Comparison of ENCODE assay signal across 11 cellular contexts in the genomic region with DNA sequence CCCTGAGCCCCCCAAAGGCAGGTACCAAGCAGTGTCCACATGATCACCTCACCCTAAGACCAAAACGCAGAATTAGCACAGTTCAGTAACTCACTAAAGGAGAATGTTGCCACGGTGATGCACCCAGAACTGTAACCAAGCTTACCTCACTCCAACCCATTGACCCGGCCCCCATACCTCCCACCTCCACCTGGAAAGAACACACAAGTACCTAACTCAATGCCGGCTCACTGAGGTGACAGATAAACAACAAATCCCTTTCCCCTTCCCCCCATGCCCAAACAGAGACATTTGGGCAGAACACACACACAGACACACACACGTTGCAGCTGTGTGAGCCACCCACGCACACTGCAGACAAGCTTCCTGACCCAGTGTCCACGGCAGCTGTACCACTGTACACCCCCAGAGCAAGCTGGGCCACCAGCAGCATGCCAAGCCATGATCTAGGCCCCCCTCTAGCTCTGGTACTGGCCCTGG. TPM values are rescaled to one million over a fixed set of nuclear protein-coding genes. Genes with fewer than 3 reads are reported as not detected.
A peak's percentile ranks its signal among the peaks of the same experiment; 100 is the strongest.
DNase-seq lines count a peak whose midpoint lies in the region; ATAC-seq, FAIRE-seq and TF ChIP-seq lines count a peak whose summit lies in the region.
"Had no signal": no experiment of that assay in that cellular context is flagged by ENCODE, and none has a peak within 500 bp of the region (broad histone marks: within the 10 kb centered on the region; RNA-seq: fewer than 3 reads in every experiment).

No MANE protein-coding gene starts in this region.

- CTCF ChIA-PET in HepG2 (lab: Yijun Ruan, JAX; ENCODE audit: low intra/inter-chr PET ratio, low total read pairs) = no interaction called here
- CTCF ChIA-PET in endothelial cell of umbilical vein (lab: Charles Lee) = interaction anchor here (1.1 to 8.4 kb wide), 9 partner anchors 11 to 192 kb away, joined by 3 to 191 read pairs (median 23); partner anchors contain the start of gene SLC48A1

- WGBS in right lobe of liver (ENCODE audit: insufficient coverage, low coverage, low lambda C conversion rate, missing lambda C conversion rate) = 34% methylated on average over 5 of the region's 7 CpGs
- WGBS in HepG2 (ENCODE audit: low lambda C conversion rate) = 0% methylated on average over 5 of the region's 7 CpGs

- TF ChIP-seq EP300 in HepG2 (IDR thresholded peaks at IDR 0.05; ENCODE audit: low read depth in 2 of 2, low read length in 2 of 2) = no peak
- no peak for TF ChIP-seq EP300 in HepG2 (CRISPR knock-in tag; IDR thresholded peaks at IDR 0.05; ENCODE audit: borderline replicate concordance)

- no TSS peak for BruUV-seq in HepG2 (replicated peaks; lab: Mats Ljungman, UMichigan)
- no TSS peak for BruUV-seq in endothelial cell of umbilical vein (replicated peaks; lab: Mats Ljungman, UMichigan)

- H3K27ac Mint-ChIP-seq in neural crest cell (ENCODE audit: unreplicated experiment) = no peak overlapping the region
- H3K27ac Mint-ChIP-seq: activated naive CD4-positive, alpha-beta T cell treated with anti-CD3 and anti-CD28 coated beads, Interleukin-2, amount 10 ng/mL, durations not matched to agents 7 days and 5 days had no signal

- H3K27ac ChIP-seq in right lobe of liver (peak overlapping the region in 2 of 3 donors; percentile 24 to 88), HepG2 (ENCODE audit: extremely low read length, insufficient read depth, low read length) (no peak overlapping the region), endothelial cell of umbilical vein (ENCODE audit: insufficient read depth, low read depth, low read length) (no peak overlapping the region), uterus (peak overlapping the region; percentile 77 to 86)

- H3K4me3 ChIP-seq in right lobe of liver = peak overlapping the region; percentile 61 to 67 (median 67)
- no peak overlapping the region for H3K4me3 ChIP-seq in HepG2 (replicated peaks in 1 of 3; ENCODE audit: insufficient read depth in 1 of 3, low read depth in 2 of 3, low read length in 3 of 3)
- peak overlapping the region; percentile 50 to 71 (median 62) for H3K4me3 ChIP-seq in endothelial cell of umbilical vein (replicated peaks in 1 of 3; ENCODE audit: insufficient read depth in 1 of 3, low read depth in 1 of 3, low read length in 3 of 3)
- peak overlapping the region; percentile 51 to 60 for H3K4me3 ChIP-seq in uterus

- H3K4me3 Mint-ChIP-seq in neural crest cell = peak overlapping the region; percentile 39

- no peak for TF ChIP-seq CTCF in right lobe of liver (IDR thresholded peaks at IDR 0.05)
- no peak for TF ChIP-seq CTCF in HepG2 (CRISPR knock-in tag; IDR thresholded peaks at IDR 0.05)
- TF ChIP-seq CTCF in endothelial cell of umbilical vein (IDR thresholded peaks at IDR 0.05; ENCODE audit: extremely low read depth in 1 of 2, insufficient read depth in 1 of 2, low read depth in 1 of 2, low read length in 2 of 2) = no peak
- no peak for TF ChIP-seq CTCF in neural crest cell (conservative IDR thresholded peaks at IDR 0.05)
- TF ChIP-seq CTCF in uterus (IDR thresholded peaks at IDR 0.05) = no peak

- H4K20me1 ChIP-seq in HepG2 (ENCODE audit: insufficient read depth, low read length) (no peaks in the 10 kb centered on the region), endothelial cell of umbilical vein (replicated peaks; ENCODE audit: control insufficient read depth, extremely low read depth, insufficient read depth, low read length) (no peaks in the 10 kb centered on the region)

- H3K4me1 ChIP-seq in right lobe of liver = peaks cover 0 to 5% (median 2%) of the 10 kb centered on the region in 4 donors
- H3K4me1 ChIP-seq in HepG2 (ENCODE audit: insufficient read depth, low read length) = peaks cover 25% of the 10 kb centered on the region
- H3K4me1 ChIP-seq in endothelial cell of umbilical vein (ENCODE audit: control insufficient read depth, extremely low read depth, insufficient read depth, low read length) = peaks cover 67% of the 10 kb centered on the region
- peaks cover 0 to 3% of the 10 kb centered on the region in 2 donors for H3K4me1 ChIP-seq in uterus

- no peaks in the 10 kb centered on the region for H3K9me1 ChIP-seq in endothelial cell of umbilical vein (replicated peaks; ENCODE audit: control insufficient read depth, extremely low read depth, insufficient read depth, low read length)

- H2AFZ ChIP-seq in HepG2 (ENCODE audit: low read length) = no peak overlapping the region
- H2AFZ ChIP-seq in endothelial cell of umbilical vein (ENCODE audit: low read depth, low read length) = no peak overlapping the region

- no peaks in the 10 kb centered on the region for H3K79me2 ChIP-seq in HepG2 (ENCODE audit: insufficient read depth, low read length)
- H3K79me2 ChIP-seq in endothelial cell of umbilical vein (ENCODE audit: control insufficient read depth, insufficient read depth, low read length) = peaks cover 32% of the 10 kb centered on the region

- dilution Hi-C loops in endothelial cell of umbilical vein (cut with MboI; ENCODE audit: extremely low pct_ligation_motif_present, low sequenced_read_pairs) = no loop called here

- H3K4me2 ChIP-seq in HepG2 (ENCODE audit: low read depth, low read length) (no peak overlapping the region), endothelial cell of umbilical vein (ENCODE audit: insufficient read depth, low read length) (peak overlapping the region; percentile 52)

- no peak for TF ChIP-seq RAD21 in HepG2 (CRISPR knock-in tag; IDR thresholded peaks at IDR 0.05)

- H3K9me3 ChIP-seq in right lobe of liver (no peaks in the 10 kb centered on the region), HepG2 (ENCODE audit: low read length) (no peaks in the 10 kb centered on the region), endothelial cell of umbilical vein (replicated peaks; ENCODE audit: control insufficient read depth, insufficient read depth, low read length) (no peaks in the 10 kb centered on the region), uterus (no peaks in the 10 kb centered on the region)

- intact Hi-C loops in right lobe of liver (cut with DNase I) = no loop called here
- intact Hi-C loops in HepG2 (cut with micrococcal nuclease; ENCODE audit: unreplicated experiment) = no loop called here
- intact Hi-C loops in endothelial cell of umbilical vein (cut with micrococcal nuclease) = loop anchor here (5.0 kb wide), 1 partner anchor 960 kb away; the partner anchor contains the start of gene CCNT1
- intact Hi-C loops in uterus (cut with DNase I; ENCODE audit: low total_unique reads) = no loop called here

- no peak for ATAC-seq in right lobe of liver
- ATAC-seq in HepG2 = no peak
- no peak for ATAC-seq in GM21619 (IDR thresholded peaks at IDR 0.05; ENCODE audit: unreplicated experiment)

- POLR2A ChIA-PET in HepG2 (lab: Yijun Ruan, JAX) = interaction anchor here (2.4 kb wide), 1 partner anchor 15 kb away, joined by 6 read pairs; the partner anchor contains the start of gene SLC48A1
- POLR2A ChIA-PET in endothelial cell of umbilical vein (lab: Charles Lee) = interaction anchor here (0.7 to 1.6 kb wide), 3 partner anchors 14 to 63 kb away, joined by 3 to 8 read pairs (median 3); no protein-coding TSS in a partner anchor

- H3K9ac ChIP-seq in HepG2 (ENCODE audit: insufficient read depth, low read depth, low read length) = no peak overlapping the region
- H3K9ac ChIP-seq in endothelial cell of umbilical vein (replicated peaks; ENCODE audit: extremely low read depth, insufficient read depth, low read length) = no peak overlapping the region

- in situ Hi-C loops in HepG2 (cut with HindIII; ENCODE audit: extremely low pct_ligation_motif_present, low pct_unique_long_range_greater_than_20kb) = no loop called here

- TF ChIP-seq POLR2A in right lobe of liver (IDR thresholded peaks at IDR 0.05) = no peak
- no peak for TF ChIP-seq POLR2A in HepG2 (IDR thresholded peaks at IDR 0.05; ENCODE audit: insufficient read depth in 1 of 2, low read depth in 2 of 2, low read length in 2 of 2)
- no peak for TF ChIP-seq POLR2A in endothelial cell of umbilical vein (IDR thresholded peaks at IDR 0.05; ENCODE audit: low read depth, low read length)
- TF ChIP-seq POLR2A in uterus (IDR thresholded peaks at IDR 0.05) = no peak

- peaks cover 13% of the 10 kb centered on the region for H3K27me3 Mint-ChIP-seq in neural crest cell (ENCODE audit: low read depth)

- H3K36me3 ChIP-seq in right lobe of liver = no peaks in the 10 kb centered on the region
- no peaks in the 10 kb centered on the region for H3K36me3 ChIP-seq in HepG2 (replicated peaks in 1 of 2; ENCODE audit: control insufficient read depth in 1 of 2, insufficient read depth in 2 of 2, low read length in 2 of 2)
- no peaks in the 10 kb centered on the region for H3K36me3 ChIP-seq in endothelial cell of umbilical vein (ENCODE audit: control insufficient read depth in 2 of 2, extremely low read depth in 1 of 2, insufficient read depth in 2 of 2, low read length in 2 of 2)
- H3K36me3 ChIP-seq in uterus = no peaks in the 10 kb centered on the region

- FAIRE-seq in HepG2 (lab: Jason Lieb, UNC) (no peak), endothelial cell of umbilical vein (lab: Jason Lieb, UNC) (peak; percentile 42)

- H3K9me3 Mint-ChIP-seq in neural crest cell = no peaks in the 10 kb centered on the region
- H3K9me3 Mint-ChIP-seq: activated naive CD4-positive, alpha-beta T cell treated with anti-CD3 and anti-CD28 coated beads, Interleukin-2, amount 10 ng/mL, durations not matched to agents 7 days and 5 days; CD14-positive monocyte had no signal

- H3K4me1 Mint-ChIP-seq in neural crest cell = peaks cover 25% of the 10 kb centered on the region

- DNase-seq in right lobe of liver (no peak), HepG2 (ENCODE audit: low spot score) (no peak), endothelial cell of umbilical vein (ENCODE audit: low read depth, low spot score) (no peak), neural crest cell (ENCODE audit: low read depth, low spot score) (no peak), uterus (no peak), medulla oblongata (ENCODE audit: extremely low spot score) (no peak), mesenteric fat pad (ENCODE audit: low spot score) (no peak)
- DNase-seq: activated naive CD4-positive, alpha-beta T cell treated with anti-CD3 and anti-CD28 coated beads, Interleukin-2, amount 10 ng/mL, durations not matched to agents 7 days and 5 days had no signal

- H3K36me3 Mint-ChIP-seq in neural crest cell (ENCODE audit: low read depth) = no peaks in the 10 kb centered on the region
- H3K36me3 Mint-ChIP-seq: activated naive CD4-positive, alpha-beta T cell treated with anti-CD3 and anti-CD28 coated beads, Interleukin-2, amount 10 ng/mL, durations not matched to agents 7 days and 5 days; CD14-positive monocyte had no signal

- no peaks in the 10 kb centered on the region for H3K27me3 ChIP-seq in right lobe of liver
- H3K27me3 ChIP-seq in HepG2 (ENCODE audit: control insufficient read depth in 1 of 2, insufficient read depth in 2 of 2, low read length in 2 of 2) = peaks cover 4 to 49% of the 10 kb centered on the region in 2 experiments; a peak in 4 of 5 replicates
- no peaks in the 10 kb centered on the region for H3K27me3 ChIP-seq in endothelial cell of umbilical vein (ENCODE audit: control insufficient read depth in 2 of 2, insufficient read depth in 2 of 2, low read length in 2 of 2)
- H3K27me3 ChIP-seq in uterus = no peaks in the 10 kb centered on the region

RNA-seq across cellular contexts. Expression of gene RAPGEF3, which starts 1.3 kb away (rescaled TPM):
- total RNA-seq in right lobe of liver (1 to 10 TPM in 5 of 6 experiments, under 1 TPM in 1; 0.81 to 4.6 (median 2.6) TPM), HepG2 (2016; rRNA removed; fragmentation: Illumina TruSeq; extraction: Trizol) (0.07 TPM in 1 of 2 replicates, not detected in the other), endothelial cell of umbilical vein (53.6 and 55.1 TPM in 2 replicates), neural crest cell (0.89 and 1.4 TPM in 2 replicates), uterus (100 to 1,000 TPM in 1 of 4 donors, 10 to 100 TPM in 3; 13.5 to 105 (median 48.7) TPM), mesenteric fat pad (79.4 TPM)
- not detected in 2 replicates for total RNA-seq in HepG2 (2016; cell fraction: cytosol; rRNA removed; fragmentation: Illumina TruSeq; extraction: Trizol; ENCODE audit: low read depth)
- total RNA-seq in HepG2 (2016; cell fraction: insoluble cytoplasmic fraction; rRNA removed; fragmentation: Illumina TruSeq; extraction: Trizol) = 0.09 TPM in 1 of 2 replicates, not detected in the other
- total RNA-seq in HepG2 (2016; cell fraction: membrane; rRNA removed; fragmentation: Illumina TruSeq; extraction: Trizol) = 0.03 TPM in 1 of 2 replicates, not detected in the other
- total RNA-seq in HepG2 (2016; cell fraction: nucleus; rRNA removed; fragmentation: Illumina TruSeq; extraction: Trizol) = 0.40 TPM in 1 of 2 replicates, not detected in the other
- polyA plus RNA-seq in HepG2 (2011; rRNA removed) (0.07 and 0.37 TPM in 2 replicates), endothelial cell of umbilical vein (30.8 and 34.5 TPM in 2 replicates)
- polyA plus RNA-seq in HepG2 (2011; cell fraction: cytosol; rRNA removed) = 0.05 and 0.13 TPM in 2 replicates
- polyA plus RNA-seq in HepG2 (2011; cell fraction: nucleus; rRNA removed) = 0.56 and 0.95 TPM in 2 replicates
- polyA plus RNA-seq in HepG2 (2012) = 0.11 and 0.16 TPM in 2 replicates
- not detected in 2 replicates for polyA plus RNA-seq in HepG2 (2016; cell fraction: cytosol; fragmentation: Illumina TruSeq; extraction: Trizol; ENCODE audit: low read depth)
- 0.17 TPM in 1 of 2 replicates, not detected in the other for polyA plus RNA-seq in HepG2 (2016; cell fraction: insoluble cytoplasmic fraction; fragmentation: Illumina TruSeq; extraction: Trizol; ENCODE audit: low read depth)
- not detected in 2 replicates for polyA plus RNA-seq in HepG2 (2016; cell fraction: membrane; fragmentation: Illumina TruSeq; extraction: Trizol; ENCODE audit: low read depth)
- polyA plus RNA-seq in HepG2 (2016; cell fraction: nucleus; fragmentation: Illumina TruSeq; extraction: Trizol; ENCODE audit: insufficient read depth, low read depth) = 0.63 TPM in 1 of 2 replicates, not detected in the other
- polyA minus RNA-seq in HepG2 (2011; rRNA and poly(A)+ RNA removed; ENCODE audit: low replicate concordance) = 0.28 and 2.0 TPM in 2 replicates
- polyA minus RNA-seq in HepG2 (2011; cell fraction: cytosol; rRNA and poly(A)+ RNA removed) = not detected in 2 replicates
- polyA minus RNA-seq in HepG2 (2011; cell fraction: nucleus; rRNA and poly(A)+ RNA removed) = 0.13 and 1.1 TPM in 2 replicates
- 14.4 and 18.3 TPM in 2 replicates for polyA plus RNA-seq in endothelial cell of umbilical vein (2011; cell fraction: cytosol; rRNA removed)
- 171 and 207 TPM in 2 replicates for polyA plus RNA-seq in endothelial cell of umbilical vein (2011; cell fraction: nucleus; rRNA removed)
- polyA plus RNA-seq in endothelial cell of umbilical vein (2012) = 29.7 and 38.7 TPM in 2 replicates
- 34.0 and 42.1 TPM in 2 replicates for polyA minus RNA-seq in endothelial cell of umbilical vein
- polyA minus RNA-seq in endothelial cell of umbilical vein (2011; cell fraction: cytosol; rRNA and poly(A)+ RNA removed) = 3.3 TPM
- polyA minus RNA-seq in endothelial cell of umbilical vein (2011; cell fraction: nucleus; rRNA and poly(A)+ RNA removed) = 57.3 and 65.6 TPM in 2 replicates

RNA-seq across cellular contexts. Expression of gene SLC48A1, which starts 15.6 kb away (rescaled TPM):
- 10 to 100 TPM; 12.4 to 20.4 (median 18.0) TPM for total RNA-seq in right lobe of liver
- 2.6 and 3.7 TPM in 2 replicates for total RNA-seq in HepG2 (2016; rRNA removed; fragmentation: Illumina TruSeq; extraction: Trizol)
- 2.3 and 3.1 TPM in 2 replicates for total RNA-seq in HepG2 (2016; cell fraction: cytosol; rRNA removed; fragmentation: Illumina TruSeq; extraction: Trizol; ENCODE audit: low read depth)
- 2.3 and 3.4 TPM in 2 replicates for total RNA-seq in HepG2 (2016; cell fraction: insoluble cytoplasmic fraction; rRNA removed; fragmentation: Illumina TruSeq; extraction: Trizol)
- total RNA-seq in HepG2 (2016; cell fraction: membrane; rRNA removed; fragmentation: Illumina TruSeq; extraction: Trizol) = 5.0 and 6.3 TPM in 2 replicates
- 2.5 and 2.6 TPM in 2 replicates for total RNA-seq in HepG2 (2016; cell fraction: nucleus; rRNA removed; fragmentation: Illumina TruSeq; extraction: Trizol)
- 2.2 and 3.1 TPM in 2 replicates for polyA plus RNA-seq in HepG2 (2011; rRNA removed)
- polyA plus RNA-seq in HepG2 (2011; cell fraction: cytosol; rRNA removed) = 2.4 and 2.6 TPM in 2 replicates
- polyA plus RNA-seq in HepG2 (2011; cell fraction: nucleus; rRNA removed) = 3.1 and 4.1 TPM in 2 replicates
- 2.1 and 3.5 TPM in 2 replicates for polyA plus RNA-seq in HepG2 (2012)
- 3.8 and 3.9 TPM in 2 replicates for polyA plus RNA-seq in HepG2 (2016; cell fraction: cytosol; fragmentation: Illumina TruSeq; extraction: Trizol; ENCODE audit: low read depth)
- 2.6 and 3.2 TPM in 2 replicates for polyA plus RNA-seq in HepG2 (2016; cell fraction: insoluble cytoplasmic fraction; fragmentation: Illumina TruSeq; extraction: Trizol; ENCODE audit: low read depth)
- 6.3 and 6.9 TPM in 2 replicates for polyA plus RNA-seq in HepG2 (2016; cell fraction: membrane; fragmentation: Illumina TruSeq; extraction: Trizol; ENCODE audit: low read depth)
- 5.6 and 6.3 TPM in 2 replicates for polyA plus RNA-seq in HepG2 (2016; cell fraction: nucleus; fragmentation: Illumina TruSeq; extraction: Trizol; ENCODE audit: insufficient read depth, low read depth)
- polyA minus RNA-seq in HepG2 (2011; rRNA and poly(A)+ RNA removed; ENCODE audit: low replicate concordance) = 5.7 and 45.5 TPM in 2 replicates
- polyA minus RNA-seq in HepG2 (2011; cell fraction: cytosol; rRNA and poly(A)+ RNA removed) = 1.5 and 2.1 TPM in 2 replicates
- polyA minus RNA-seq in HepG2 (2011; cell fraction: nucleus; rRNA and poly(A)+ RNA removed) = 1.7 and 2.8 TPM in 2 replicates
- total RNA-seq in endothelial cell of umbilical vein = 17.9 and 20.3 TPM in 2 replicates
- 17.3 and 19.8 TPM in 2 replicates for polyA plus RNA-seq in endothelial cell of umbilical vein
- polyA plus RNA-seq in endothelial cell of umbilical vein (2011; cell fraction: cytosol; rRNA removed) = 13.0 and 14.1 TPM in 2 replicates
- 21.7 and 24.5 TPM in 2 replicates for polyA plus RNA-seq in endothelial cell of umbilical vein (2011; cell fraction: nucleus; rRNA removed)
- polyA plus RNA-seq in endothelial cell of umbilical vein (2012) = 14.7 and 19.3 TPM in 2 replicates
- 14.9 and 20.7 TPM in 2 replicates for polyA minus RNA-seq in endothelial cell of umbilical vein
- polyA minus RNA-seq in endothelial cell of umbilical vein (2011; cell fraction: cytosol; rRNA and poly(A)+ RNA removed) = 18.2 TPM
- 7.0 and 7.5 TPM in 2 replicates for polyA minus RNA-seq in endothelial cell of umbilical vein (2011; cell fraction: nucleus; rRNA and poly(A)+ RNA removed)
- 11.6 and 13.0 TPM in 2 replicates for total RNA-seq in neural crest cell
- total RNA-seq in uterus = 10 to 100 TPM in 3 of 4 donors, 1 to 10 TPM in 1; 1.3 to 50.5 (median 15.4) TPM
- total RNA-seq in mesenteric fat pad = 40.3 TPM

RNA-seq across cellular contexts. Expression of gene ENDOU, which starts 32.1 kb away (rescaled TPM):
- total RNA-seq in right lobe of liver (not detected), HepG2 (2016; rRNA removed; fragmentation: Illumina TruSeq; extraction: Trizol) (not detected in 2 replicates), endothelial cell of umbilical vein (not detected in 2 replicates), neural crest cell (not detected in 2 replicates), uterus (under 1 TPM in 2 of 4 donors, not detected in 2; 0.28 to 0.64 TPM), mesenteric fat pad (1.4 TPM)
- not detected in 2 replicates for total RNA-seq in HepG2 (2016; cell fraction: cytosol; rRNA removed; fragmentation: Illumina TruSeq; extraction: Trizol; ENCODE audit: low read depth)
- total RNA-seq in HepG2 (2016; cell fraction: insoluble cytoplasmic fraction; rRNA removed; fragmentation: Illumina TruSeq; extraction: Trizol) = not detected in 2 replicates
- not detected in 2 replicates for total RNA-seq in HepG2 (2016; cell fraction: membrane; rRNA removed; fragmentation: Illumina TruSeq; extraction: Trizol)
- not detected in 2 replicates for total RNA-seq in HepG2 (2016; cell fraction: nucleus; rRNA removed; fragmentation: Illumina TruSeq; extraction: Trizol)
- polyA plus RNA-seq in HepG2 (2011; rRNA removed) (not detected in 2 replicates), endothelial cell of umbilical vein (not detected in 2 replicates)
- not detected in 2 replicates for polyA plus RNA-seq in HepG2 (2011; cell fraction: cytosol; rRNA removed)
- not detected in 2 replicates for polyA plus RNA-seq in HepG2 (2011; cell fraction: nucleus; rRNA removed)
- not detected in 2 replicates for polyA plus RNA-seq in HepG2 (2012)
- polyA plus RNA-seq in HepG2 (2016; cell fraction: cytosol; fragmentation: Illumina TruSeq; extraction: Trizol; ENCODE audit: low read depth) = not detected in 2 replicates
- not detected in 2 replicates for polyA plus RNA-seq in HepG2 (2016; cell fraction: insoluble cytoplasmic fraction; fragmentation: Illumina TruSeq; extraction: Trizol; ENCODE audit: low read depth)
- not detected in 2 replicates for polyA plus RNA-seq in HepG2 (2016; cell fraction: membrane; fragmentation: Illumina TruSeq; extraction: Trizol; ENCODE audit: low read depth)
- not detected in 2 replicates for polyA plus RNA-seq in HepG2 (2016; cell fraction: nucleus; fragmentation: Illumina TruSeq; extraction: Trizol; ENCODE audit: insufficient read depth, low read depth)
- polyA minus RNA-seq in HepG2 (2011; rRNA and poly(A)+ RNA removed; ENCODE audit: low replicate concordance) = not detected in 2 replicates
- polyA minus RNA-seq in HepG2 (2011; cell fraction: cytosol; rRNA and poly(A)+ RNA removed) = not detected in 2 replicates
- not detected in 2 replicates for polyA minus RNA-seq in HepG2 (2011; cell fraction: nucleus; rRNA and poly(A)+ RNA removed)
- 0.04 TPM in 1 of 2 replicates, not detected in the other for polyA plus RNA-seq in endothelial cell of umbilical vein (2011; cell fraction: cytosol; rRNA removed)
- 0.32 and 0.48 TPM in 2 replicates for polyA plus RNA-seq in endothelial cell of umbilical vein (2011; cell fraction: nucleus; rRNA removed)
- 0.07 TPM in 1 of 2 replicates, not detected in the other for polyA plus RNA-seq in endothelial cell of umbilical vein (2012)
- polyA minus RNA-seq in endothelial cell of umbilical vein = not detected in 2 replicates
- polyA minus RNA-seq in endothelial cell of umbilical vein (2011; cell fraction: cytosol; rRNA and poly(A)+ RNA removed) = not detected
- not detected in 2 replicates for polyA minus RNA-seq in endothelial cell of umbilical vein (2011; cell fraction: nucleus; rRNA and poly(A)+ RNA removed)
- total RNA-seq: myocyte had no signal

RNA-seq across cellular contexts. Expression of gene RPAP3, which starts 51.6 kb away (rescaled TPM):
- total RNA-seq in right lobe of liver = 10 to 100 TPM in 3 of 6 experiments, 1 to 10 TPM in 3; 6.9 to 13.2 (median 10.4) TPM
- total RNA-seq in HepG2 (2016; rRNA removed; fragmentation: Illumina TruSeq; extraction: Trizol) = 32.8 and 54.2 TPM in 2 replicates
- 1.8 and 2.4 TPM in 2 replicates for total RNA-seq in HepG2 (2016; cell fraction: cytosol; rRNA removed; fragmentation: Illumina TruSeq; extraction: Trizol; ENCODE audit: low read depth)
- 32.6 and 56.0 TPM in 2 replicates for total RNA-seq in HepG2 (2016; cell fraction: insoluble cytoplasmic fraction; rRNA removed; fragmentation: Illumina TruSeq; extraction: Trizol)
- 6.0 and 7.0 TPM in 2 replicates for total RNA-seq in HepG2 (2016; cell fraction: membrane; rRNA removed; fragmentation: Illumina TruSeq; extraction: Trizol)
- total RNA-seq in HepG2 (2016; cell fraction: nucleus; rRNA removed; fragmentation: Illumina TruSeq; extraction: Trizol) = 20.5 and 22.8 TPM in 2 replicates
- 6.0 and 8.8 TPM in 2 replicates for polyA plus RNA-seq in HepG2 (2011; rRNA removed)
- 2.6 and 4.0 TPM in 2 replicates for polyA plus RNA-seq in HepG2 (2011; cell fraction: cytosol; rRNA removed)
- 2.1 and 4.0 TPM in 2 replicates for polyA plus RNA-seq in HepG2 (2011; cell fraction: nucleus; rRNA removed)
- polyA plus RNA-seq in HepG2 (2012) = 12.7 and 13.8 TPM in 2 replicates
- polyA plus RNA-seq in HepG2 (2016; cell fraction: cytosol; fragmentation: Illumina TruSeq; extraction: Trizol; ENCODE audit: low read depth) = 1.9 and 2.4 TPM in 2 replicates
- 54.9 and 56.4 TPM in 2 replicates for polyA plus RNA-seq in HepG2 (2016; cell fraction: insoluble cytoplasmic fraction; fragmentation: Illumina TruSeq; extraction: Trizol; ENCODE audit: low read depth)
- 4.1 and 4.9 TPM in 2 replicates for polyA plus RNA-seq in HepG2 (2016; cell fraction: membrane; fragmentation: Illumina TruSeq; extraction: Trizol; ENCODE audit: low read depth)
- 28.1 and 29.6 TPM in 2 replicates for polyA plus RNA-seq in HepG2 (2016; cell fraction: nucleus; fragmentation: Illumina TruSeq; extraction: Trizol; ENCODE audit: insufficient read depth, low read depth)
- 1.6 and 3.1 TPM in 2 replicates for polyA minus RNA-seq in HepG2 (2011; rRNA and poly(A)+ RNA removed; ENCODE audit: low replicate concordance)
- polyA minus RNA-seq in HepG2 (2011; cell fraction: cytosol; rRNA and poly(A)+ RNA removed) = 6.3 and 6.5 TPM in 2 replicates
- 25.4 and 29.5 TPM in 2 replicates for polyA minus RNA-seq in HepG2 (2011; cell fraction: nucleus; rRNA and poly(A)+ RNA removed)
- 29.8 and 32.5 TPM in 2 replicates for total RNA-seq in endothelial cell of umbilical vein
- polyA plus RNA-seq in endothelial cell of umbilical vein = 2.0 and 3.9 TPM in 2 replicates
- 10.4 and 11.0 TPM in 2 replicates for polyA plus RNA-seq in endothelial cell of umbilical vein (2011; cell fraction: cytosol; rRNA removed)
- 9.6 and 14.9 TPM in 2 replicates for polyA plus RNA-seq in endothelial cell of umbilical vein (2011; cell fraction: nucleus; rRNA removed)
- 21.7 and 31.8 TPM in 2 replicates for polyA plus RNA-seq in endothelial cell of umbilical vein (2012)
- 2.0 and 4.5 TPM in 2 replicates for polyA minus RNA-seq in endothelial cell of umbilical vein
- polyA minus RNA-seq in endothelial cell of umbilical vein (2011; cell fraction: cytosol; rRNA and poly(A)+ RNA removed) = 12.3 TPM
- 10.7 and 12.8 TPM in 2 replicates for polyA minus RNA-seq in endothelial cell of umbilical vein (2011; cell fraction: nucleus; rRNA and poly(A)+ RNA removed)
- total RNA-seq in neural crest cell = 45.2 and 49.4 TPM in 2 replicates
- 10 to 100 TPM; 16.8 to 33.6 (median 22.2) TPM for total RNA-seq in uterus
- 17.6 TPM for total RNA-seq in mesenteric fat pad

Comparison
In these comparisons a context has a peak if more than half of its experiments do, and no peak if none do; other contexts are left out.
1. H3K27ac ChIP-seq: peak in right lobe of liver (2 of 3) and uterus (2 of 2); none in HepG2 (single experiment) and endothelial cell of umbilical vein (single experiment).
2. H3K4me3 ChIP-seq: peak in right lobe of liver (3 of 3), endothelial cell of umbilical vein (3 of 3) and uterus (2 of 2); none in HepG2 (0 of 3).